24 cellular contexts compared by ENCODE assay signal in the genomic region with DNA sequence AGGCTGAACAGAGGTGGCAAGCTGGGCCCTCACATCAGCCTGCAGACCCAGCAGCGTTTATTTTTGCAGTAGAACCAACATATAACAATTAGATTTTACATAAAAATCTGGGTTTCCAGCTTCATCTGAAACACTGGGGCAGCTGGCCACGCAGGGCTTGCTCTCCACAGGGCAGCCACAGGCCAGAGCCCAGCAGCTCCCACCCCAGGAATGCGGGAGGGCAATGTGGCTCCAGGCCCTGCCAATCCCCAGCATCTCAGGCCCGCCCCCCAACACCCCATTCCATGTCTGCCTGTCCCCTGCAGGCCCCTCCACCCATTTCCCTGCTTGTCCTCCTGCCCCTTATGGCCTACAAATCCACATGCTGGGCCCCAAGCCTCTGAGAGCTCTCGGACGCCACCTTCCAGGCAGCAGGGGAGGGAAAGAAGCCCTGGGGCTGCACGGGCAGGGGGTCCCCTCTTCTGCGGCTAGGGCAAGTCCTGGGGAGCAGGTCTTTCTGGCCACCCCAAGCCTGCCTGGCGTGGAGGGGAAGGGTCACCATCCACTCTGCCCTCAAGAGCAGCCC. TPM values are rescaled to one million over a fixed set of nuclear protein-coding genes. Genes with fewer than 3 reads are reported as not detected.
"Had no signal": no experiment of that assay in that cellular context is flagged by ENCODE, and none has a peak within 500 bp of the region (broad histone marks: within the 10 kb centered on the region; RNA-seq: fewer than 3 reads in every experiment).

No MANE protein-coding gene starts in this region.

- H3K4me1 ChIP-seq: body of pancreas, heart right ventricle, left lung, parathyroid adenoma had no signal

- H3K9me3 ChIP-seq: body of pancreas, heart right ventricle, left lung had no signal

- H3K27ac ChIP-seq: body of pancreas, cardiac muscle cell, heart right ventricle, left lung, parathyroid adenoma, WERI-Rb-1 had no signal

- H3K4me3 Mint-ChIP-seq: activated CD8-positive, alpha-beta T cell treated with anti-CD3 and anti-CD28 coated beads, Interleukin-2, amount 10 ng/mL, durations not matched to agents 7 days and 5 days; activated T-helper 17 cell treated with anti-CD3 and anti-CD28 coated beads, Interleukin-2, amount 50 U/mL, for 72 hours; immature natural killer cell; mesothelial cell of epicardium; natural killer cell had no signal

- DNase-seq: activated CD4-positive, alpha-beta T cell treated with anti-CD3 and anti-CD28 coated beads for 1 hour; activated CD4-positive, alpha-beta T cell treated with anti-CD3 and anti-CD28 coated beads, Interleukin-2, amount 50 U/mL, for 1 hour; activated CD8-positive, alpha-beta T cell treated with anti-CD3 and anti-CD28 coated beads, Interleukin-2, amount 10 ng/mL, durations not matched to agents 7 days and 5 days; activated naive CD4-positive, alpha-beta T cell treated with Interleukin-2 at 50 U/mL for 16 hours; body of pancreas; heart right ventricle; immature natural killer cell; kidney glomerular epithelial cell; mammary epithelial cell; natural killer cell; stimulated activated CD4-positive, alpha-beta T cell treated with anti-CD3 and anti-CD28 coated beads, Interleukin-4, amount 100 ng/mL, for 1 hour; stimulated activated naive CD8-positive, alpha-beta T cell treated with anti-CD3 and anti-CD28 coated beads, Interleukin-15, Interleukin-2, amounts not matched to agents 100 U/mL and 50 U/mL, for 24 hours; WERI-Rb-1 had no signal

- ATAC-seq: activated CD8-positive, alpha-beta T cell treated with anti-CD3 and anti-CD28 coated beads, Interleukin-2, amount 10 ng/mL, durations not matched to agents 7 days and 5 days; activated T-helper 17 cell treated with anti-CD3 and anti-CD28 coated beads, Interleukin-2, amount 50 U/mL, for 72 hours; body of pancreas; heart right ventricle; left lung; natural killer cell; SK-N-SH treated with all-trans-retinoic acid at 6 μM for 48 hours; stimulated activated naive CD8-positive, alpha-beta T cell treated with anti-CD3 and anti-CD28 coated beads, Interleukin-15, Interleukin-2, amounts not matched to agents 100 U/mL and 50 U/mL, for 24 hours had no signal

- H3K4me1 Mint-ChIP-seq: activated T-helper 17 cell treated with anti-CD3 and anti-CD28 coated beads, Interleukin-2, amount 50 U/mL, for 72 hours; immature natural killer cell; mesothelial cell of epicardium; natural killer cell had no signal

- H3K36me3 Mint-ChIP-seq: immature natural killer cell, mesothelial cell of epicardium, natural killer cell had no signal

- H3K9me3 Mint-ChIP-seq: activated T-helper 17 cell treated with anti-CD3 and anti-CD28 coated beads, Interleukin-2, amount 50 U/mL, for 72 hours; immature natural killer cell; mesothelial cell of epicardium; natural killer cell had no signal

- H3K9ac ChIP-seq: parathyroid adenoma had no signal

- H3K36me3 ChIP-seq: cardiac muscle cell, heart right ventricle, left lung, WERI-Rb-1 had no signal

- H3K4me3 ChIP-seq: body of pancreas, cardiac muscle cell, heart right ventricle, left lung had no signal

- H3K27ac Mint-ChIP-seq: activated CD8-positive, alpha-beta T cell treated with anti-CD3 and anti-CD28 coated beads, Interleukin-2, amount 10 ng/mL, durations not matched to agents 7 days and 5 days; activated T-helper 17 cell treated with anti-CD3 and anti-CD28 coated beads, Interleukin-2, amount 50 U/mL, for 72 hours; immature natural killer cell; mesothelial cell of epicardium; natural killer cell had no signal

RNA-seq across cellular contexts. Expression of gene VSTM2B, which starts 15.0 kb away (rescaled TPM):
- total RNA-seq: activated CD8-positive, alpha-beta T cell treated with anti-CD3 and anti-CD28 coated beads, Interleukin-2, amount 10 ng/mL, durations not matched to agents 7 days and 5 days; activated T-helper 17 cell treated with anti-CD3 and anti-CD28 coated beads, Interleukin-2, amount 50 U/mL, for 72 hours; body of pancreas; epithelial cell of proximal tubule; fibroblast of villous mesenchyme; heart right ventricle; left lung; mammary epithelial cell; mesothelial cell of epicardium; natural killer cell; subcutaneous adipose tissue; T-helper 2 cell treated with Interferon-gamma antibody and Interleukin-4, amounts not matched to agents 100 ng/mL and 5 ng/mL, for 36 hours; ureter had no signal
- polyA plus RNA-seq: cardiac muscle cell, heart right ventricle, mammary epithelial cell had no signal
